3 cellular contexts compared by ENCODE assay signal in the genomic region with DNA sequence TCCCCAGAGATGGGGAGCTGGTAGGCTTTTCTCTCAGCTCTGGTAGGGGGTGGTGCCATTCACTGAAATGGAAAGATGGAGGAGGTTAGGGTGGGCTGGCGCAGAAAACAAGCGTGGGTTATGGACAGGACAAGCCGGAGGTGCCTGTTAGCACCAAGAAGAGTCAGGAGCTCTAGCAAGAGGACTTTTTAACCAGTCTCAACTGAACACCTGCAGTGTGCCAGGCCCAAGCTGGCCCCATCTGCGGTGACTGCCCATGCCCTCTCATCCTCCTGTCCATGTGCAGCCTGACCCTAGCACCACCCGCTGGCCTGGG.
TF ChIP-seq lines count a peak whose summit lies in the region.

No MANE protein-coding gene starts in this region.

TF ChIP-seq in SK-N-SH, 30 proteins besides CTCF, POLR2A, EP300 and RAD21:
- no peak for TF ChIP-seq NRF1 (IDR thresholded peaks at IDR 0.05; ENCODE audit: low read depth, low read length)
- TF ChIP-seq GATA2 (CRISPR knock-in tag; IDR thresholded peaks at IDR 0.05): no peak
- TF ChIP-seq NFIC (IDR thresholded peaks at IDR 0.05; ENCODE audit: borderline replicate concordance): no peak
- TF ChIP-seq, protein P1, sequence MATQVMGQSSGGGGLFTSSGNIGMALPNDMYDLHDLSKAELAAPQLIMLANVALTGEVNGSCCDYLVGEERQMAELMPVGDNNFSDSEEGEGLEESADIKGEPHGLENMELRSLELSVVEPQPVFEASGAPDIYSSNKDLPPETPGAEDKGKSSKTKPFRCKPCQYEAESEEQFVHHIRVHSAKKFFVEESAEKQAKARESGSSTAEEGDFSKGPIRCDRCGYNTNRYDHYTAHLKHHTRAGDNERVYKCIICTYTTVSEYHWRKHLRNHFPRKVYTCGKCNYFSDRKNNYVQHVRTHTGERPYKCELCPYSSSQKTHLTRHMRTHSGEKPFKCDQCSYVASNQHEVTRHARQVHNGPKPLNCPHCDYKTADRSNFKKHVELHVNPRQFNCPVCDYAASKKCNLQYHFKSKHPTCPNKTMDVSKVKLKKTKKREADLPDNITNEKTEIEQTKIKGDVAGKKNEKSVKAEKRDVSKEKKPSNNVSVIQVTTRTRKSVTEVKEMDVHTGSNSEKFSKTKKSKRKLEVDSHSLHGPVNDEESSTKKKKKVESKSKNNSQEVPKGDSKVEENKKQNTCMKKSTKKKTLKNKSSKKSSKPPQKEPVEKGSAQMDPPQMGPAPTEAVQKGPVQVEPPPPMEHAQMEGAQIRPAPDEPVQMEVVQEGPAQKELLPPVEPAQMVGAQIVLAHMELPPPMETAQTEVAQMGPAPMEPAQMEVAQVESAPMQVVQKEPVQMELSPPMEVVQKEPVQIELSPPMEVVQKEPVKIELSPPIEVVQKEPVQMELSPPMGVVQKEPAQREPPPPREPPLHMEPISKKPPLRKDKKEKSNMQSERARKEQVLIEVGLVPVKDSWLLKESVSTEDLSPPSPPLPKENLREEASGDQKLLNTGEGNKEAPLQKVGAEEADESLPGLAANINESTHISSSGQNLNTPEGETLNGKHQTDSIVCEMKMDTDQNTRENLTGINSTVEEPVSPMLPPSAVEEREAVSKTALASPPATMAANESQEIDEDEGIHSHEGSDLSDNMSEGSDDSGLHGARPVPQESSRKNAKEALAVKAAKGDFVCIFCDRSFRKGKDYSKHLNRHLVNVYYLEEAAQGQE (IDR thresholded peaks at IDR 0.05; ENCODE audit: low read depth, low read length): no peak
- no peak for TF ChIP-seq SIN3A (IDR thresholded peaks at IDR 0.05; ENCODE audit: borderline replicate concordance, low read depth, low read length)
- no peak for TF ChIP-seq FOXM1 (IDR thresholded peaks at IDR 0.05; ENCODE audit: low read depth)
- TF ChIP-seq ELF1 (IDR thresholded peaks at IDR 0.05): no peak
- TF ChIP-seq GABPA (IDR thresholded peaks at IDR 0.05; ENCODE audit: low read depth): no peak

TF ChIP-seq in SK-N-SH treated with all-trans-retinoic acid at 6 μM for 48 hours, 23 proteins besides CTCF, POLR2A, EP300 and RAD21:
- TF ChIP-seq ZFP3 (CRISPR knock-in tag; IDR thresholded peaks at IDR 0.05): no peak
- TF ChIP-seq GLIS3 (CRISPR knock-in tag; IDR thresholded peaks at IDR 0.05): no peak
- TF ChIP-seq PATZ1 (CRISPR knock-in tag; IDR thresholded peaks at IDR 0.05; ENCODE audit: borderline replicate concordance): no peak
- no peak for TF ChIP-seq ZNF565 (CRISPR knock-in tag; conservative IDR thresholded peaks at IDR 0.05; ENCODE audit: low read depth)
- no peak for TF ChIP-seq CREB5 (CRISPR knock-in tag; IDR thresholded peaks at IDR 0.05; ENCODE audit: low read depth)
- TF ChIP-seq BACH2 (CRISPR knock-in tag; IDR thresholded peaks at IDR 0.05; ENCODE audit: borderline replicate concordance): no peak
- no peak for TF ChIP-seq ZNF8 (CRISPR knock-in tag; IDR thresholded peaks at IDR 0.05)
- no peak for TF ChIP-seq TOX (CRISPR knock-in tag; IDR thresholded peaks at IDR 0.05; ENCODE audit: borderline replicate concordance)
- TF ChIP-seq, protein P2, sequence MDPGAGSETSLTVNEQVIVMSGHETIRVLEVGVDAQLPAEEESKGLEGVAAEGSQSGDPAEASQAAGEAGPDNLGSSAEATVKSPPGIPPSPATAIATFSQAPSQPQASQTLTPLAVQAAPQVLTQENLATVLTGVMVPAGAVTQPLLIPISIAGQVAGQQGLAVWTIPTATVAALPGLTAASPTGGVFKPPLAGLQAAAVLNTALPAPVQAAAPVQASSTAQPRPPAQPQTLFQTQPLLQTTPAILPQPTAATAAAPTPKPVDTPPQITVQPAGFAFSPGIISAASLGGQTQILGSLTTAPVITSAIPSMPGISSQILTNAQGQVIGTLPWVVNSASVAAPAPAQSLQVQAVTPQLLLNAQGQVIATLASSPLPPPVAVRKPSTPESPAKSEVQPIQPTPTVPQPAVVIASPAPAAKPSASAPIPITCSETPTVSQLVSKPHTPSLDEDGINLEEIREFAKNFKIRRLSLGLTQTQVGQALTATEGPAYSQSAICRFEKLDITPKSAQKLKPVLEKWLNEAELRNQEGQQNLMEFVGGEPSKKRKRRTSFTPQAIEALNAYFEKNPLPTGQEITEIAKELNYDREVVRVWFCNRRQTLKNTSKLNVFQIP (CRISPR knock-in tag; IDR thresholded peaks at IDR 0.05; ENCODE audit: borderline replicate concordance, low read depth): no peak
- TF ChIP-seq TCF4 (CRISPR knock-in tag; IDR thresholded peaks at IDR 0.05; ENCODE audit: borderline replicate concordance): no peak
- no peak for TF ChIP-seq ZC3H10 (CRISPR knock-in tag; IDR thresholded peaks at IDR 0.05)
- no peak for TF ChIP-seq PPARA (CRISPR knock-in tag; IDR thresholded peaks at IDR 0.05; ENCODE audit: borderline replicate concordance)
- TF ChIP-seq, protein P3, sequence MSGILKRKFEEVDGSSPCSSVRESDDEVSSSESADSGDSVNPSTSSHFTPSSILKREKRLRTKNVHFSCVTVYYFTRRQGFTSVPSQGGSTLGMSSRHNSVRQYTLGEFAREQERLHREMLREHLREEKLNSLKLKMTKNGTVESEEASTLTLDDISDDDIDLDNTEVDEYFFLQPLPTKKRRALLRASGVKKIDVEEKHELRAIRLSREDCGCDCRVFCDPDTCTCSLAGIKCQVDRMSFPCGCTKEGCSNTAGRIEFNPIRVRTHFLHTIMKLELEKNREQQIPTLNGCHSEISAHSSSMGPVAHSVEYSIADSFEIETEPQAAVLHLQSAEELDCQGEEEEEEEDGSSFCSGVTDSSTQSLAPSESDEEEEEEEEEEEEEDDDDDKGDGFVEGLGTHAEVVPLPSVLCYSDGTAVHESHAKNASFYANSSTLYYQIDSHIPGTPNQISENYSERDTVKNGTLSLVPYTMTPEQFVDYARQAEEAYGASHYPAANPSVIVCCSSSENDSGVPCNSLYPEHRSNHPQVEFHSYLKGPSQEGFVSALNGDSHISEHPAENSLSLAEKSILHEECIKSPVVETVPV (CRISPR knock-in tag; IDR thresholded peaks at IDR 0.05): no peak
- TF ChIP-seq ZNF70 (CRISPR knock-in tag; IDR thresholded peaks at IDR 0.05): no peak
- TF ChIP-seq CSDC2 (CRISPR knock-in tag; IDR thresholded peaks at IDR 0.05): no peak
- TF ChIP-seq ISL1 (CRISPR knock-in tag; IDR thresholded peaks at IDR 0.05): no peak
- no peak for TF ChIP-seq ESRRG (CRISPR knock-in tag; IDR thresholded peaks at IDR 0.05)
- no peak for TF ChIP-seq ZFP30 (CRISPR knock-in tag; IDR thresholded peaks at IDR 0.05)

TF ChIP-seq in H1, 55 proteins besides CTCF, POLR2A, EP300 and RAD21:
- TF ChIP-seq BACH1 (IDR thresholded peaks at IDR 0.05; ENCODE audit: low read length): no peak
- no peak for TF ChIP-seq KDM1A (IDR thresholded peaks at IDR 0.05; ENCODE audit: borderline replicate concordance, low read length)
- TF ChIP-seq SP4 (IDR thresholded peaks at IDR 0.05; ENCODE audit: low read length): no peak
- TF ChIP-seq CHD2 (IDR thresholded peaks at IDR 0.05; ENCODE audit: low read length): no peak
- TF ChIP-seq ASH2L (IDR thresholded peaks at IDR 0.05; ENCODE audit: low read length): no peak
- TF ChIP-seq BRCA1 (IDR thresholded peaks at IDR 0.05; ENCODE audit: low read depth, low read length): no peak
- no peak for TF ChIP-seq TEAD4 (IDR thresholded peaks at IDR 0.05; ENCODE audit: low read depth, low read length)
- no peak for TF ChIP-seq POLR2AphosphoS5 (IDR thresholded peaks at IDR 0.05; ENCODE audit: low read depth, low read length)
- no peak for TF ChIP-seq SP2 (IDR thresholded peaks at IDR 0.05; ENCODE audit: low read length)
- TF ChIP-seq HDAC6 (IDR thresholded peaks at IDR 0.05; ENCODE audit: low read depth, low read length): no peak
- TF ChIP-seq GTF2F1 (IDR thresholded peaks at IDR 0.05; ENCODE audit: borderline replicate concordance, low read depth, low read length): no peak
- TF ChIP-seq, protein P4, sequence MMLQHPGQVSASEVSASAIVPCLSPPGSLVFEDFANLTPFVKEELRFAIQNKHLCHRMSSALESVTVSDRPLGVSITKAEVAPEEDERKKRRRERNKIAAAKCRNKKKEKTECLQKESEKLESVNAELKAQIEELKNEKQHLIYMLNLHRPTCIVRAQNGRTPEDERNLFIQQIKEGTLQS (IDR thresholded peaks at IDR 0.05; ENCODE audit: insufficient read depth, low read depth, low read length): no peak
- TF ChIP-seq RNF2 (IDR thresholded peaks at IDR 0.05; ENCODE audit: borderline replicate concordance, low read depth, low read length, missing control alignments, poor library complexity, severe bottlenecking): no peak
- TF ChIP-seq SAP30 (IDR thresholded peaks at IDR 0.05; ENCODE audit: insufficient read depth, insufficient replicate concordance, low read length): no peak
- TF ChIP-seq MAFK (IDR thresholded peaks at IDR 0.05; ENCODE audit: low read depth, low read length): no peak
- no peak for TF ChIP-seq CBX5 (IDR thresholded peaks at IDR 0.05; ENCODE audit: low read depth, low read length)
- TF ChIP-seq CBX8 (IDR thresholded peaks at IDR 0.05; ENCODE audit: borderline replicate concordance, low read depth, low read length): no peak
